In genomic region chr1:30823969-30824735, GRCh38 we compare ENCODE assay signal across 8 cellular contexts.
DNase-seq lines count a peak whose midpoint lies in the region; ATAC-seq, FAIRE-seq and TF ChIP-seq lines count a peak whose summit lies in the region.

No MANE protein-coding gene starts in this region.

- WGBS in adrenal gland, 4 donors, result 0 to 1% (median 0%) methylated on average over 12 to 44 of the region's 44 CpGs
- 0 to 1% methylated on average over 37 to 44 of the region's 44 CpGs for WGBS in pancreas, 2 donors
- WGBS in transverse colon (ENCODE audit: low coverage in 1 of 2), 2 donors, result 0 to 1% methylated on average over 8 to 44 of the region's 44 CpGs

- H3K36me3 ChIP-seq in adrenal gland (replicated peaks in 1 of 2), result no peaks in the 10 kb centered on the region
- no peaks in the 10 kb centered on the region for H3K36me3 ChIP-seq in cardiac muscle cell
- no peaks in the 10 kb centered on the region for H3K36me3 ChIP-seq in pancreas
- H3K36me3 ChIP-seq in transverse colon, result no peaks in the 10 kb centered on the region

- H3K4me3 ChIP-seq in adrenal gland, result peak overlapping the region in 2 of 4 donors; percentile 36 to 38
- H3K4me3 ChIP-seq in cardiac muscle cell, result peak overlapping the region; percentile 20
- H3K4me3 ChIP-seq in pancreas, result peak overlapping the region in 3 of 4 donors; percentile 7 to 42 (median 26)
- H3K4me3 ChIP-seq in transverse colon, result peak overlapping the region in 3 of 4 donors; percentile 24 to 46 (median 32)

- H3K4me1 ChIP-seq in adrenal gland (replicated peaks in 1 of 2) (peaks cover 27 to 29% of the 10 kb centered on the region in 2 donors), cardiac muscle cell (ENCODE audit: low read depth) (no peaks in the 10 kb centered on the region), pancreas (peaks cover 8 to 14% (median 8%) of the 10 kb centered on the region in 3 donors), transverse colon (peaks cover 12 to 37% (median 22%) of the 10 kb centered on the region in 4 donors)

- in situ Hi-C loops in transverse colon (cut with MboI; ENCODE audit: low pct_ligation_motif_present in 1 of 4, low pct_unique_long_range_greater_than_20kb in 1 of 4, low sequenced_read_pairs in 3 of 4), result no loop called here

- TF ChIP-seq POLR2A in adrenal gland (IDR thresholded peaks at IDR 0.05) (peak; percentile 86 to 97), transverse colon (IDR thresholded peaks at IDR 0.05) (peak; percentile 76)

- TF ChIP-seq EP300 in transverse colon (IDR thresholded peaks at IDR 0.05; ENCODE audit: low read depth), result no peak

- H3K27ac ChIP-seq in adrenal gland, result peak overlapping the region; percentile 89 to 98 (median 96)
- H3K27ac ChIP-seq in cardiac muscle cell, result peak overlapping the region; percentile 63
- H3K27ac ChIP-seq in pancreas, result peak overlapping the region; percentile 87 to 97 (median 93)
- peak overlapping the region; percentile 89 to 90 (median 90) for H3K27ac ChIP-seq in transverse colon

- no peaks in the 10 kb centered on the region for H3K27me3 ChIP-seq in adrenal gland
- H3K27me3 ChIP-seq in cardiac muscle cell, result peaks cover 26% of the 10 kb centered on the region
- no peaks in the 10 kb centered on the region for H3K27me3 ChIP-seq in pancreas
- no peaks in the 10 kb centered on the region for H3K27me3 ChIP-seq in transverse colon

- no peaks in the 10 kb centered on the region for H3K9me3 ChIP-seq in adrenal gland (replicated peaks in 1 of 3)
- H3K9me3 ChIP-seq in cardiac muscle cell (ENCODE audit: low read depth), result no peaks in the 10 kb centered on the region
- H3K9me3 ChIP-seq in pancreas, result no peaks in the 10 kb centered on the region
- no peaks in the 10 kb centered on the region for H3K9me3 ChIP-seq in transverse colon

- peak in 1 of 6 experiments; percentile 3 for TF ChIP-seq CTCF in adrenal gland (IDR thresholded peaks at IDR 0.05)
- no peak for TF ChIP-seq CTCF in cardiac muscle cell (IDR thresholded peaks at IDR 0.05; ENCODE audit: low read depth, low read length)
- no peak for TF ChIP-seq CTCF in pancreas (IDR thresholded peaks at IDR 0.05)
- TF ChIP-seq CTCF in transverse colon (IDR thresholded peaks at IDR 0.05), result no peak

- peak; percentile 85 for FAIRE-seq in pancreas (lab: Jason Lieb, UNC)

- ATAC-seq in HG02840 (IDR thresholded peaks at IDR 0.05; ENCODE audit: low FRiP score, unreplicated experiment) (peak; percentile 65), pancreas (peak; percentile 92 to 97 (median 96))

- DNase-seq in GM04504 (ENCODE audit: low read depth), result peak; percentile 98
- DNase-seq in NCI-H1436 treated with DMSO at 0.1 percent for 48 hours (lab: John Stamatoyannopoulos, UW), result peak; percentile 81
- DNase-seq in T follicular helper cell (ENCODE audit: low read depth), result peak; percentile 16
- DNase-seq in adrenal gland, result peak; percentile 95 to 99 (median 98)
- peak; percentile 96 to 100 for DNase-seq in cardiac muscle cell (ENCODE audit: low read depth in 1 of 2, low spot score in 1 of 2)
- peak; percentile 94 to 97 (median 95) for DNase-seq in pancreas
- peak; percentile 91 for DNase-seq in transverse colon

- intact Hi-C loops in adrenal gland (cut with DNase I), result no loop called here
- intact Hi-C loops in pancreas (cut with DNase I), result no loop called here
- intact Hi-C loops in transverse colon (cut with DNase I; ENCODE audit: low total_unique reads), result no loop called here

Comparison
In these comparisons a context has a peak if more than half of its experiments do, and no peak if none do; other contexts are left out.
1. DNase-seq: peak in every context shown above with its lines; median percentile 98 in GM04504; 98 in adrenal gland; 98 in cardiac muscle cell; 95 in pancreas; 91 in transverse colon; 81 in NCI-H1436 treated with DMSO at 0.1 percent for 48 hours; 16 in T follicular helper cell.